8 cellular contexts compared by ENCODE assay signal in the genomic region with DNA sequence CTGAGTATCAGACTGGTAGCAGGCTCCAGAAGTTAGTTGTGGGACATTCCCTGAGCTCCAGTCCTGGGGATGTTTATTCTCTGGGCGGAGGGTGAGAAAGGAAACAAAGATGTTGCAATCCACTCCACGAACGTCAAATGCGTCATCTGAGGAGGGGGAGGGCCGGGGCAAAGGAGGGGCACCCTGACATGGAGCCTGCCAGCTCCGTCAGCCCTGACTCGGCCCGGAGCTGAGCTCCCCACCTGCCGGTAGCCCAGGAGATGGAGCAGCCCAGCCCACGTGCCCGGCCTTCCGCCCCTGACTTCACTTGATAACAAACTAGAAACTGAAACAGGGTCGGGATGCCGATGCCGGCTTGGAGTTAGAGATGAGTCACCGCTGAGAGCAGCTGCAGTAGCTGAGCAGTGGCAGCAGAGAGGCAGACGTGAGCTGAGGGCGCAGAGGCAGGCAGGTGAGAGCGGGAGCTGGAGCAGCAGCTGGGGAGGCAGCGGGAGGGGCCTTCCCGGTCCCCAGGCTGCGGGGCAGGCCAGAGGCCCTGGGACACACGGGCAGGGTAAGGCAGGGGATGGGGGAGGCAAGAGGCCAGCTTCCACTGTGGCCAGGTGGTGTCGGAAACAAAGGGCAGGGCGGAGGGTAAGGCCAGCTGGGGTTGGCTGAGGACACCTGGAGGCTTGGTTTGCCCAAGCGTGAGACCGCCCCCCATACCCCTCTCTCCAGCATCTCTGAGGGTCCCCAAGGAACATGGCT. TPM values are rescaled to one million over a fixed set of nuclear protein-coding genes. Genes with fewer than 3 reads are reported as not detected.
DNase-seq lines count a peak whose midpoint lies in the region; ATAC-seq and TF ChIP-seq lines count a peak whose summit lies in the region.

A gene (plus strand): TSS at position 391 of the 747 bp plus-strand sequence. CDS start 351 bp downstream, at position 742.

- H3K4me1 ChIP-seq in colonic mucosa, result peaks cover 5% of the 10 kb centered on the region

- no peaks in the 10 kb centered on the region for H3K9me3 ChIP-seq in colonic mucosa

- H3K4me3 Mint-ChIP-seq in activated CD4-positive, alpha-beta T cell treated with anti-CD3 and anti-CD28 coated beads, Interleukin-2, amount 10 ng/mL, durations not matched to agents 24 days and 14 days, result peak within 1 kb of the TSS; percentile 89

- peaks cover 64% of the 10 kb centered on the region for H3K4me1 Mint-ChIP-seq in activated CD4-positive, alpha-beta T cell treated with anti-CD3 and anti-CD28 coated beads, Interleukin-2, amount 10 ng/mL, durations not matched to agents 24 days and 14 days

- H3K27ac ChIP-seq in colonic mucosa, result peak within 1 kb of the TSS; percentile 96

- H3K36me3 ChIP-seq in colonic mucosa, result no peaks in the 10 kb centered on the region

- no peaks in the 10 kb centered on the region for H3K27me3 Mint-ChIP-seq in activated CD4-positive, alpha-beta T cell treated with anti-CD3 and anti-CD28 coated beads, Interleukin-2, amount 10 ng/mL, durations not matched to agents 24 days and 14 days

- no peaks in the 10 kb centered on the region for H3K27me3 ChIP-seq in colonic mucosa

- intact Hi-C loops in activated CD4-positive, alpha-beta T cell treated with anti-CD3 and anti-CD28 coated beads, Interleukin-2, amount 10 ng/mL, durations not matched to agents 24 days and 14 days (cut with micrococcal nuclease), result loop anchor here (1.0 kb wide), 2 partner anchors 15 to 92 kb away; a partner anchor contains a TSS
- intact Hi-C loops in colonic mucosa (cut with DNase I), result no loop called here

- peak within 1 kb of the TSS; percentile 30 for H3K4me3 ChIP-seq in colonic mucosa

- ATAC-seq in GM19023 (IDR thresholded peaks at IDR 0.05; ENCODE audit: unreplicated experiment), result peak; percentile 71
- peak; percentile 68 for ATAC-seq in HG03196 (IDR thresholded peaks at IDR 0.05; ENCODE audit: unreplicated experiment)

- TF ChIP-seq CTCF in colonic mucosa (IDR thresholded peaks at IDR 0.05), result peak; percentile 18

- DNase-seq in AML-193 (lab: John Stamatoyannopoulos, UW) (peak; percentile 68), NCI-H524 treated with DMSO at 0.1 percent for 48 hours (lab: John Stamatoyannopoulos, UW) (peak; percentile 38), colonic mucosa (peak; percentile 94), left kidney (ENCODE audit: low read depth, low spot score) (peak; percentile 87)
- DNase-seq in activated CD4-positive, alpha-beta T cell treated with anti-CD3 and anti-CD28 coated beads, Interleukin-2, amount 10 ng/mL, durations not matched to agents 24 days and 14 days, result peak; percentile 98
- peak; percentile 98 for DNase-seq in stimulated activated CD4-positive, alpha-beta T cell treated with anti-CD3 and anti-CD28 coated beads, Interleukin-2, amount 100 ng/mL, for 4 hours (ENCODE audit: low read depth)

- H3K36me3 Mint-ChIP-seq in activated CD4-positive, alpha-beta T cell treated with anti-CD3 and anti-CD28 coated beads, Interleukin-2, amount 10 ng/mL, durations not matched to agents 24 days and 14 days (ENCODE audit: low read depth), result peaks cover 53% of the 10 kb centered on the region

- H3K27ac Mint-ChIP-seq in activated CD4-positive, alpha-beta T cell treated with anti-CD3 and anti-CD28 coated beads, Interleukin-2, amount 10 ng/mL, durations not matched to agents 24 days and 14 days, result peak within 1 kb of the TSS; percentile 96

- H3K9me3 Mint-ChIP-seq in activated CD4-positive, alpha-beta T cell treated with anti-CD3 and anti-CD28 coated beads, Interleukin-2, amount 10 ng/mL, durations not matched to agents 24 days and 14 days, result no peaks in the 10 kb centered on the region

- peak within 1 kb of the TSS; percentile 86 to 93 for H3K9ac ChIP-seq in colonic mucosa (ENCODE audit: low read depth in 2 of 2, low read length in 2 of 2)

RNA-seq across cellular contexts. Expression of the gene that starts here (rescaled TPM):
- total RNA-seq in activated CD4-positive, alpha-beta T cell treated with anti-CD3 and anti-CD28 coated beads, Interleukin-2, amount 10 ng/mL, durations not matched to agents 24 days and 14 days, result 33.9 and 35.5 TPM in 2 replicates
- total RNA-seq in colonic mucosa, result 10 to 100 TPM; 43.5 to 60.5 TPM

Comparison
In these comparisons a context has a peak if more than half of its experiments do, and no peak if none do; other contexts are left out.
1. Peak in every context shown above with its lines: DNase-seq, ATAC-seq, H3K4me3 ChIP-seq and H3K27ac ChIP-seq.
2. DNase-seq: peak in every context shown above with its lines; median percentile 98 in activated CD4-positive, alpha-beta T cell treated with anti-CD3 and anti-CD28 coated beads, Interleukin-2, amount 10 ng/mL, durations not matched to agents 24 days and 14 days; 98 in stimulated activated CD4-positive, alpha-beta T cell treated with anti-CD3 and anti-CD28 coated beads, Interleukin-2, amount 100 ng/mL, for 4 hours; 94 in colonic mucosa; 87 in left kidney; 68 in AML-193; 38 in NCI-H524 treated with DMSO at 0.1 percent for 48 hours.